13 cellular contexts compared by ENCODE assay signal in genomic region chr4:84905646-84906045, GRCh38.
DNase-seq lines count a peak whose midpoint lies in the region; ATAC-seq, FAIRE-seq and TF ChIP-seq lines count a peak whose summit lies in the region.
"Had no signal": no experiment of that assay in that cellular context is flagged by ENCODE, and none has a peak within 500 bp of the region (broad histone marks: within the 10 kb centered on the region; RNA-seq: fewer than 3 reads in every experiment).

No MANE protein-coding gene starts in this region.

- 0 out of 2 replicates have a peak, but pooled peaks cover 2% of the 10 kb centered on the region for H3K36me3 Mint-ChIP-seq in WTC11
- peaks cover 5% of the 10 kb centered on the region for H3K36me3 Mint-ChIP-seq in neural crest cell (ENCODE audit: low read depth)
- H3K36me3 Mint-ChIP-seq: CD4-positive, CD25-positive, alpha-beta regulatory T cell had no signal

- no peak overlapping the region for H2BK20ac ChIP-seq in H1 (ENCODE audit: low read length)

- FAIRE-seq in H1 (lab: Jason Lieb, UNC): no peak
- FAIRE-seq: GM18507, H54 had no signal

- H3K79me2 ChIP-seq in H1 (ENCODE audit: control insufficient read depth in 1 of 2, insufficient read depth in 2 of 2, low read length in 2 of 2): peaks cover 0 to 28% of the 10 kb centered on the region in 2 experiments; a peak in 2 of 4 replicates

- peak overlapping the region; percentile 75 for H3K23ac ChIP-seq in H1 (ENCODE audit: insufficient read length)

- H3K4me3 Mint-ChIP-seq in WTC11 (no peak overlapping the region), neural crest cell (no peak overlapping the region)
- H3K4me3 Mint-ChIP-seq: CD4-positive, CD25-positive, alpha-beta regulatory T cell had no signal

- H3K23me2 ChIP-seq in H1 (ENCODE audit: low read depth, low read length): no peaks in the 10 kb centered on the region

- CTCF ChIA-PET in WTC11 (lab: Charles Lee): no interaction called here
- CTCF ChIA-PET in H1 (lab: Charles Lee; ENCODE audit: partially characterized antibody): no interaction called here

- no peak overlapping the region for H2BK12ac ChIP-seq in H1 (ENCODE audit: low read depth, low read length)

- DNase-seq in G401 (ENCODE audit: low spot score) (peak; percentile 79), WTC11 (ENCODE audit: low spot score) (no peak), H1 (ENCODE audit: low read depth in 1 of 2, low spot score in 2 of 2) (no peak), neural crest cell (ENCODE audit: low read depth, low spot score) (no peak), NCI-H2107 (lab: John Stamatoyannopoulos, UW) (no peak), left lung (no peak), OCI-M1 (lab: John Stamatoyannopoulos, UW) (no peak)
- DNase-seq: ACHN; CD4-positive, CD25-positive, alpha-beta regulatory T cell; DMS53 had no signal

- TF ChIP-seq RAD21 in H1 (IDR thresholded peaks at IDR 0.05 in 1 of 2, conservative IDR thresholded peaks at IDR 0.05 in 1 of 2; ENCODE audit: low read depth in 2 of 2, low read length in 2 of 2): no peak

- TF ChIP-seq CTCF in WTC11 (IDR thresholded peaks at IDR 0.05) (no peak), H1 (IDR thresholded peaks at IDR 0.05; ENCODE audit: control extremely low read depth in 1 of 3, insufficient read depth in 1 of 3, low read depth in 1 of 3, low read length in 3 of 3) (no peak), neural crest cell (conservative IDR thresholded peaks at IDR 0.05) (no peak), left lung (IDR thresholded peaks at IDR 0.05) (no peak)

- H3K27me3 Mint-ChIP-seq in WTC11 (ENCODE audit: low read depth) (no peaks in the 10 kb centered on the region), neural crest cell (ENCODE audit: low read depth) (no peaks in the 10 kb centered on the region)
- H3K27me3 Mint-ChIP-seq: CD4-positive, CD25-positive, alpha-beta regulatory T cell had no signal

- no peak overlapping the region for H3K56ac ChIP-seq in H1 (replicated peaks; ENCODE audit: insufficient read length, low read depth, low read length)

- H3K4me3 ChIP-seq in H1 (ENCODE audit: extremely low read depth in 1 of 4, insufficient read depth in 2 of 4, low read depth in 3 of 4, low read length in 4 of 4) (no peak overlapping the region), left lung (no peak overlapping the region)
- H3K4me3 ChIP-seq: BLaER1 treated with 17β-estradiol and CSF1 and Interleukin-3, amounts not matched to agents 10 nM and 100 nM had no signal

- H2BK15ac ChIP-seq in H1 (ENCODE audit: low read length): no peak overlapping the region

- no peak overlapping the region for H3K18ac ChIP-seq in H1 (ENCODE audit: extremely low read depth, low read length)

- no peak overlapping the region for H2AK5ac ChIP-seq in H1 (ENCODE audit: low read depth, low read length)

- TF ChIP-seq POLR2A in H1 (IDR thresholded peaks at IDR 0.05; ENCODE audit: control extremely low read depth in 1 of 2, low read depth in 2 of 2, low read length in 2 of 2): no peak

- H3K27ac ChIP-seq in H1 (ENCODE audit: low read depth, low read length): no peak overlapping the region; the same call in 1 of the 2 replicates
- H3K27ac ChIP-seq in left lung: no peak overlapping the region
- H3K27ac ChIP-seq: BLaER1 treated with 17β-estradiol and CSF1 and Interleukin-3, amounts not matched to agents 10 nM and 100 nM had no signal

- POLR2A ChIA-PET in WTC11 (lab: Charles Lee): no interaction called here
- POLR2A ChIA-PET in H1 (lab: Charles Lee; ENCODE audit: partially characterized antibody): interaction anchor here (0.5 kb wide), 1 partner anchor 24 kb away, joined by 3 read pairs; no protein-coding TSS in a partner anchor

- in situ Hi-C loops in G401 (cut with HindIII; ENCODE audit: low sequenced_read_pairs): no loop called here

- H3K79me1 ChIP-seq in H1 (ENCODE audit: low read depth, low read length): peaks cover 4% of the 10 kb centered on the region; the same call in 1 of the 2 replicates

- H3K27me3 ChIP-seq in H1 (replicated peaks in 1 of 4; ENCODE audit: control insufficient read depth in 3 of 4, extremely low read depth in 1 of 4, insufficient read depth in 3 of 4, low read length in 3 of 4) (no peaks in the 10 kb centered on the region), left lung (no peaks in the 10 kb centered on the region)
- H3K27me3 ChIP-seq: BLaER1 treated with 17β-estradiol and CSF1 and Interleukin-3, amounts not matched to agents 10 nM and 100 nM had no signal

- WGBS in H1 (ENCODE audit: extremely low coverage in 1 of 2, insufficient coverage in 1 of 2, insufficient read length in 1 of 2, insufficient replicate concordance in 2 of 2, low coverage in 1 of 2, low lambda C conversion rate in 2 of 2, missing lambda C conversion rate in 1 of 2), 2 experiments: 87% methylated on average over 2 of the region's 2 CpGs; no CpG with 5 or more reads in 1 of the 2 experiments

- H3K9ac ChIP-seq in H1 (replicated peaks in 1 of 4; ENCODE audit: extremely low read depth in 1 of 4, low read depth in 3 of 4, low read length in 3 of 4): no peak overlapping the region
- H3K9ac ChIP-seq: BLaER1 treated with 17β-estradiol and CSF1 and Interleukin-3, amounts not matched to agents 10 nM and 100 nM had no signal

- no peak overlapping the region for H2AFZ ChIP-seq in H1 (ENCODE audit: low read length)

- no peak overlapping the region for H4K8ac ChIP-seq in H1 (ENCODE audit: extremely low read depth, insufficient read depth, low read length)

- H3K9me3 Mint-ChIP-seq in WTC11 (no peaks in the 10 kb centered on the region), neural crest cell (no peaks in the 10 kb centered on the region)

- H3K36me3 ChIP-seq in H1 (ENCODE audit: control insufficient read depth in 2 of 4, insufficient read depth in 4 of 4, low read length in 3 of 4) (no peaks in the 10 kb centered on the region), left lung (peaks cover 0 to 4% of the 10 kb centered on the region in 2 donors)

- H3K4me1 ChIP-seq in H1 (replicated peaks in 1 of 4; ENCODE audit: control insufficient read depth in 3 of 4, insufficient read depth in 4 of 4, low read length in 3 of 4): peaks cover 0 to 9% (median 3%) of the 10 kb centered on the region in 4 experiments; a peak in 3 of 7 replicates
- peaks cover 0 to 35% of the 10 kb centered on the region in 2 donors for H3K4me1 ChIP-seq in left lung

- peak overlapping the region; percentile 4 for H3K27ac Mint-ChIP-seq in WTC11
- peak overlapping the region; percentile 40 for H3K27ac Mint-ChIP-seq in neural crest cell (ENCODE audit: unreplicated experiment)
- H3K27ac Mint-ChIP-seq: CD4-positive, CD25-positive, alpha-beta regulatory T cell had no signal

- H4K91ac ChIP-seq in H1 (replicated peaks; ENCODE audit: insufficient read length, low read length): no peak overlapping the region

- no peak overlapping the region for H3K14ac ChIP-seq in H1 (ENCODE audit: insufficient read length)

- ATAC-seq in WTC11 (no peak), left lung (no peak)

- no peak overlapping the region for H2BK120ac ChIP-seq in H1 (replicated peaks; ENCODE audit: low read depth, low read length)

- no peak overlapping the region for H3K4ac ChIP-seq in H1 (replicated peaks; ENCODE audit: insufficient read length, low read depth, low read length)

- no peak overlapping the region for H2BK5ac ChIP-seq in H1 (ENCODE audit: low read depth, low read length)

- no peak overlapping the region for H4K5ac ChIP-seq in H1 (ENCODE audit: insufficient read length, low read depth, low read length)

- TF ChIP-seq EP300 in H1 (IDR thresholded peaks at IDR 0.05; ENCODE audit: borderline replicate concordance in 1 of 2, low read depth in 2 of 2, low read length in 2 of 2): no peak

- H3K9me3 ChIP-seq in H1 (ENCODE audit: insufficient read depth in 2 of 2, low read depth in 1 of 2, low read length in 1 of 2) (no peaks in the 10 kb centered on the region), left lung (no peaks in the 10 kb centered on the region)
- H3K9me3 ChIP-seq: BLaER1 treated with 17β-estradiol and CSF1 and Interleukin-3, amounts not matched to agents 10 nM and 100 nM had no signal

- H4K20me1 ChIP-seq in H1 (replicated peaks in 1 of 2; ENCODE audit: control insufficient read depth in 1 of 2, insufficient read depth in 2 of 2, low read length in 2 of 2): no peaks in the 10 kb centered on the region

- H3K4me2 ChIP-seq in H1 (ENCODE audit: insufficient read depth in 1 of 2, low read depth in 2 of 2, low read length in 2 of 2): no peak overlapping the region

- H3K4me1 Mint-ChIP-seq in WTC11 (peaks cover 65% of the 10 kb centered on the region), neural crest cell (peaks cover 3% of the 10 kb centered on the region)
- H3K4me1 Mint-ChIP-seq: CD4-positive, CD25-positive, alpha-beta regulatory T cell had no signal

- intact Hi-C loops in left lung (cut with DNase I): no loop called here

TF ChIP-seq in WTC11, 78 proteins besides CTCF, POLR2A, EP300 and RAD21 (continues in another document):
- TF ChIP-seq EMX1 (CRISPR knock-in tag; IDR thresholded peaks at IDR 0.05) (no peak), FOXP1 (CRISPR knock-in tag; IDR thresholded peaks at IDR 0.05; ENCODE audit: borderline replicate concordance) (no peak)

TF ChIP-seq in H1, 55 proteins besides CTCF, POLR2A, EP300 and RAD21:
- no peak for TF ChIP-seq SIRT6 (IDR thresholded peaks at IDR 0.05; ENCODE audit: low read length)
- no peak for TF ChIP-seq TAF7 (optimal IDR thresholded peaks at IDR 0.05; ENCODE audit: borderline replicate concordance, low read depth, low read length)
- TF ChIP-seq RNF2 (IDR thresholded peaks at IDR 0.05; ENCODE audit: borderline replicate concordance, low read depth, low read length, missing control alignments, poor library complexity, severe bottlenecking): no peak
- no peak for TF ChIP-seq POLR2AphosphoS5 (IDR thresholded peaks at IDR 0.05; ENCODE audit: low read depth, low read length)
- TF ChIP-seq, protein P1, sequence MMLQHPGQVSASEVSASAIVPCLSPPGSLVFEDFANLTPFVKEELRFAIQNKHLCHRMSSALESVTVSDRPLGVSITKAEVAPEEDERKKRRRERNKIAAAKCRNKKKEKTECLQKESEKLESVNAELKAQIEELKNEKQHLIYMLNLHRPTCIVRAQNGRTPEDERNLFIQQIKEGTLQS (IDR thresholded peaks at IDR 0.05; ENCODE audit: insufficient read depth, low read depth, low read length): no peak
- no peak for TF ChIP-seq CEBPB (IDR thresholded peaks at IDR 0.05; ENCODE audit: low read depth, low read length)
- no peak for TF ChIP-seq BACH1 (IDR thresholded peaks at IDR 0.05; ENCODE audit: low read length)
